Comparison of ENCODE assay signal across 9 cellular contexts in genomic region chr4:176340871-176341685, GRCh38. TPM values are rescaled to one million over a fixed set of nuclear protein-coding genes. Genes with fewer than 3 reads are reported as not detected.
DNase-seq lines count a peak whose midpoint lies in the region; ATAC-seq and TF ChIP-seq lines count a peak whose summit lies in the region.
"Had no signal": no experiment of that assay in that cellular context is flagged by ENCODE, and none has a peak within 500 bp of the region (broad histone marks: within the 10 kb centered on the region; RNA-seq: fewer than 3 reads in every experiment).

No MANE protein-coding gene starts in this region.

- H3K27ac Mint-ChIP-seq in immature natural killer cell: peak overlapping the region in 2 of 6 donors; percentile 8 to 46

- ATAC-seq in GM21619 (IDR thresholded peaks at IDR 0.05; ENCODE audit: unreplicated experiment): peak; percentile 73

- H3K4me1 ChIP-seq in stomach smooth muscle (ENCODE audit: control insufficient read depth, insufficient read depth, low read length): no peaks in the 10 kb centered on the region
- H3K4me1 ChIP-seq: BLaER1 treated with 17β-estradiol and CSF1 and Interleukin-3, amounts not matched to agents 10 nM and 100 nM had no signal

- no peak overlapping the region for H3K27ac ChIP-seq in stomach smooth muscle (ENCODE audit: low read length)
- H3K27ac ChIP-seq: BLaER1 treated with 17β-estradiol and CSF1 and Interleukin-3, amounts not matched to agents 10 nM and 100 nM had no signal

- peak; percentile 9 for DNase-seq in NCI-H1092 treated with DMSO at 0.1 percent for 48 hours (lab: John Stamatoyannopoulos, UW)
- DNase-seq in NCI-H1092 (lab: John Stamatoyannopoulos, UW): no peak
- peak; percentile 76 for DNase-seq in NAMALWA (ENCODE audit: low spot score)
- DNase-seq in astrocyte of the cerebellum (ENCODE audit: low read depth): peak; percentile 38
- peak; percentile 18 to 40 (median 26) for DNase-seq in immature natural killer cell
- DNase-seq in MG63: no peak

- H3K9ac ChIP-seq in stomach smooth muscle (ENCODE audit: low read length in 2 of 2): no peak overlapping the region
- H3K9ac ChIP-seq: BLaER1 treated with 17β-estradiol and CSF1 and Interleukin-3, amounts not matched to agents 10 nM and 100 nM had no signal

- peaks cover 0 to 3% (median 0%) of the 10 kb centered on the region in 3 donors for H3K27me3 Mint-ChIP-seq in immature natural killer cell (ENCODE audit: low read depth in 3 of 3)

- peaks cover 4 to 16% of the 10 kb centered on the region in 2 donors for H3K9me3 ChIP-seq in stomach smooth muscle (ENCODE audit: control insufficient read depth in 2 of 2, low read length in 2 of 2)
- H3K9me3 ChIP-seq in MG63: peaks cover 4% of the 10 kb centered on the region; the same call in 1 of the 2 replicates

- H3K9me3 Mint-ChIP-seq in immature natural killer cell: peaks cover 2 to 19% (median 12%) of the 10 kb centered on the region in 6 donors

- peak; percentile 43 for TF ChIP-seq CTCF in astrocyte of the cerebellum (IDR thresholded peaks at IDR 0.05; ENCODE audit: low read depth, low read length, missing control alignments)

- H3K4me3 ChIP-seq in astrocyte of the cerebellum (ENCODE audit: low read depth, low read length) (no peak overlapping the region), stomach smooth muscle (ENCODE audit: low read length in 2 of 2) (peak overlapping the region; percentile 16 to 31), MG63 (no peak overlapping the region)
- H3K4me3 ChIP-seq: BLaER1 treated with 17β-estradiol and CSF1 and Interleukin-3, amounts not matched to agents 10 nM and 100 nM had no signal

- no peaks in the 10 kb centered on the region for H3K27me3 ChIP-seq in stomach smooth muscle (ENCODE audit: control insufficient read depth in 1 of 2, insufficient read depth in 2 of 2, low read length in 2 of 2)
- H3K27me3 ChIP-seq in MG63: no peaks in the 10 kb centered on the region
- H3K27me3 ChIP-seq: BLaER1 treated with 17β-estradiol and CSF1 and Interleukin-3, amounts not matched to agents 10 nM and 100 nM had no signal

- H3K36me3 ChIP-seq in stomach smooth muscle (ENCODE audit: control insufficient read depth in 2 of 2, insufficient read depth in 2 of 2, low read length in 2 of 2): no peaks in the 10 kb centered on the region
- no peaks in the 10 kb centered on the region for H3K36me3 ChIP-seq in MG63

- peaks cover 5 to 19% of the 10 kb centered on the region in 2 donors for H3K4me1 Mint-ChIP-seq in immature natural killer cell

- peaks cover 10 to 14% (median 11%) of the 10 kb centered on the region in 3 donors for H3K36me3 Mint-ChIP-seq in immature natural killer cell

- no peak overlapping the region for H3K4me3 Mint-ChIP-seq in immature natural killer cell

- in situ Hi-C loops in astrocyte of the cerebellum (cut with HindIII; ENCODE audit: low sequenced_read_pairs): loop anchor here (25.0 kb wide), 1 partner anchor 304 kb away; no protein-coding TSS in a partner anchor

RNA-seq across cellular contexts. Expression of gene SPCS3, which starts 21.3 kb away (rescaled TPM):
- polyA plus RNA-seq in immature natural killer cell: 100 to 1,000 TPM in 1 of 3 donors, 10 to 100 TPM in 2; 56.6 to 117 (median 98.4) TPM
- total RNA-seq in MG63 (2014; rRNA removed; shearing (Covaris generic); ENCODE audit: low replicate concordance): 49.2 and 94.5 TPM in 2 replicates

Comparison
In these comparisons a context has a peak if more than half of its experiments do, and no peak if none do; other contexts are left out.
1. DNase-seq: peak in NCI-H1092 treated with DMSO at 0.1 percent for 48 hours (single experiment), NAMALWA (single experiment), astrocyte of the cerebellum (single experiment) and immature natural killer cell (3 of 3); none in NCI-H1092 (single experiment) and MG63 (single experiment).
2. H3K4me3 ChIP-seq: peak in stomach smooth muscle (2 of 2); none in astrocyte of the cerebellum (single experiment) and MG63 (single experiment).